Comparison of ENCODE assay signal across 24 cellular contexts in the genomic region with DNA sequence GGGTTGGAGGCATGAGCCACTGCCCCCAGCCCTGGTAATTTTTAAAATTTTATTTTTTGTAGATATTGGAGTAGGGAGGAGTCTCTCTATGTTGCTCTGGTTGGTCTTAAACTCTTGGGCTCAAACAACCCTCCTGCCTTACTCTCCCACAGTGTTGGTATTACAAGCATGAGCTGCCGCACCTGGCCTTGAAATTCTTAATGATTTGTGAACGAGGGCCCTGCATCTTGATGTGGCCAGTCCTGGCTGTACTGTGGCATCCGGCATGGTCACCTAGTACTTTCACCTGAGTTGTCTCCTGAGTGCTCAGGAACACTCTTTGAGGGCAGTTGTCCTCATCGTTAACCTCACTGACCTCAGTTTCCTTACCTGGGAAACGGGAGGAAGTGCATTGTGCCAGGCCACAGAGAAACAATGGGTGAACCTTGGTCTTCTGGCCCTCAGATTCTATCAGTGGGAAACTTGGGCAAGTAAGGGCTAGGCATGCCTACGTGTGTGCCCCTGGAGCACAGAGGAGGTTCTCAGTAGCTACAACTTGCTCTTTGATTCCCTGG. TPM values are rescaled to one million over a fixed set of nuclear protein-coding genes. Genes with fewer than 3 reads are reported as not detected.
DNase-seq lines count a peak whose midpoint lies in the region; ATAC-seq, FAIRE-seq and TF ChIP-seq lines count a peak whose summit lies in the region.
"Had no signal": no experiment of that assay in that cellular context is flagged by ENCODE, and none has a peak within 500 bp of the region (broad histone marks: within the 10 kb centered on the region; RNA-seq: fewer than 3 reads in every experiment).

No MANE protein-coding gene starts in this region.

- TF ChIP-seq EP300 in HepG2 (IDR thresholded peaks at IDR 0.05; ENCODE audit: low read depth in 2 of 2, low read length in 2 of 2) (no peak), HepG2 (CRISPR knock-in tag; IDR thresholded peaks at IDR 0.05; ENCODE audit: borderline replicate concordance) (no peak)

- H3K4me1 ChIP-seq in HepG2 (ENCODE audit: insufficient read depth, low read length) (peaks cover 32% of the 10 kb centered on the region), neuronal stem cell (ENCODE audit: control insufficient read depth in 2 of 2, insufficient read depth in 1 of 2, low read depth in 1 of 2, low read length in 2 of 2) (peaks cover 0 to 2% of the 10 kb centered on the region in 2 donors), trophoblast cell (ENCODE audit: control insufficient read depth in 1 of 2, insufficient read depth in 2 of 2, low read length in 2 of 2) (no peaks in the 10 kb centered on the region), mammary epithelial cell (ENCODE audit: insufficient read depth, low read length) (no peaks in the 10 kb centered on the region)

- H3K4ac ChIP-seq in neuronal stem cell (ENCODE audit: low read length) (no peak overlapping the region), trophoblast cell (ENCODE audit: low read depth, low read length) (no peak overlapping the region)

- H3K79me2 ChIP-seq in HepG2 (ENCODE audit: insufficient read depth, low read length) (no peaks in the 10 kb centered on the region), trophoblast cell (ENCODE audit: control insufficient read depth, insufficient read depth, low read length, poor library complexity) (no peaks in the 10 kb centered on the region), mammary epithelial cell (ENCODE audit: insufficient read depth, low read length) (no peaks in the 10 kb centered on the region)

- no peak overlapping the region for H4K91ac ChIP-seq in neuronal stem cell (ENCODE audit: low read depth, low read length, poor library complexity)
- H4K91ac ChIP-seq in trophoblast cell (ENCODE audit: low read depth, low read length) = no peak overlapping the region

- DNase-seq in HTR-8/SVneo (ENCODE audit: insufficient read length, low spot score) (no peak), HepG2 (ENCODE audit: low spot score) (no peak), neuronal stem cell (ENCODE audit: low spot score) (no peak), trophoblast cell (peak; percentile 41 to 68), mammary epithelial cell (no peak), RKO (ENCODE audit: low spot score) (no peak)
- DNase-seq: CD4-positive, alpha-beta T cell; CD8-positive, alpha-beta memory T cell; DMS 273 treated with DMSO at 0.1 percent for 48 hours; DMS53; DMS79 treated with DMSO at 0.1 percent for 48 hours; GF-D8; GM23248; H7; HCEC 1CT had no signal

- H3K79me1 ChIP-seq in neuronal stem cell (ENCODE audit: low read depth, low read length) = no peaks in the 10 kb centered on the region
- no peaks in the 10 kb centered on the region for H3K79me1 ChIP-seq in trophoblast cell (ENCODE audit: low read length)

- no peaks in the 10 kb centered on the region for H4K20me1 ChIP-seq in HepG2 (ENCODE audit: insufficient read depth, low read length)
- H4K20me1 ChIP-seq in mammary epithelial cell (ENCODE audit: insufficient read depth, low read length) = no peaks in the 10 kb centered on the region
- H4K20me1 ChIP-seq: BLaER1 had no signal

- H3K36me3 ChIP-seq in HepG2 (replicated peaks in 1 of 2; ENCODE audit: control insufficient read depth in 1 of 2, insufficient read depth in 2 of 2, low read length in 2 of 2) = no peaks in the 10 kb centered on the region
- H3K36me3 ChIP-seq in neuronal stem cell (replicated peaks in 1 of 2; ENCODE audit: control insufficient read depth in 2 of 2, insufficient read depth in 2 of 2, low read length in 2 of 2) = no peaks in the 10 kb centered on the region
- no peaks in the 10 kb centered on the region for H3K36me3 ChIP-seq in trophoblast cell (ENCODE audit: control insufficient read depth in 1 of 2, insufficient read depth in 2 of 2, low read length in 2 of 2)
- no peaks in the 10 kb centered on the region for H3K36me3 ChIP-seq in mammary epithelial cell (ENCODE audit: insufficient read depth, low read length)
- H3K36me3 ChIP-seq: BLaER1 had no signal

- no peak overlapping the region for H3K4me3 ChIP-seq in HepG2 (replicated peaks in 1 of 3; ENCODE audit: insufficient read depth in 1 of 3, low read depth in 2 of 3, low read length in 3 of 3)
- H3K4me3 ChIP-seq in neuronal stem cell (ENCODE audit: low read length in 2 of 2) = no peak overlapping the region
- no peak overlapping the region for H3K4me3 ChIP-seq in trophoblast cell (ENCODE audit: low read depth, low read length)
- no peak overlapping the region for H3K4me3 ChIP-seq in mammary epithelial cell (replicated peaks in 1 of 3; ENCODE audit: insufficient read depth in 1 of 3, low read depth in 2 of 3, low read length in 3 of 3)
- H3K4me3 ChIP-seq: BLaER1, GM23248 had no signal

- no peak overlapping the region for H2BK15ac ChIP-seq in neuronal stem cell (ENCODE audit: low read length)

- H3K4me2 ChIP-seq in HepG2 (ENCODE audit: low read depth, low read length) (no peak overlapping the region), neuronal stem cell (ENCODE audit: insufficient read depth, low read length, poor library complexity, severe bottlenecking) (no peak overlapping the region), trophoblast cell (ENCODE audit: low read length) (no peak overlapping the region), mammary epithelial cell (ENCODE audit: insufficient read depth, low read depth, low read length) (no peak overlapping the region)

- CTCF ChIA-PET in HepG2 (lab: Yijun Ruan, JAX; ENCODE audit: low intra/inter-chr PET ratio, low total read pairs) = no interaction called here
- CTCF ChIA-PET in mammary epithelial cell (lab: Charles Lee; ENCODE audit: low non-redundant PET) = no interaction called here

- H2BK120ac ChIP-seq in neuronal stem cell (ENCODE audit: low read depth, low read length) = no peak overlapping the region
- H2BK120ac ChIP-seq in trophoblast cell (ENCODE audit: insufficient read depth, low read length, poor library complexity) = no peak overlapping the region

- H2BK12ac ChIP-seq in neuronal stem cell (ENCODE audit: low read length) = no peak overlapping the region
- H2BK12ac ChIP-seq in trophoblast cell (ENCODE audit: low read length) = no peak overlapping the region

- POLR2A ChIA-PET in HepG2 (lab: Yijun Ruan, JAX) = no interaction called here

- BruUV-seq in HepG2 (replicated peaks; lab: Mats Ljungman, UMichigan) (no TSS peak), mammary epithelial cell (replicated peaks; lab: Mats Ljungman, UMichigan) (no TSS peak)

- H3K27me3 ChIP-seq in HepG2 (ENCODE audit: control insufficient read depth in 1 of 2, insufficient read depth in 2 of 2, low read length in 2 of 2) (peaks cover 8 to 44% of the 10 kb centered on the region in 2 experiments; a peak in 4 of 5 replicates), neuronal stem cell (ENCODE audit: control insufficient read depth in 3 of 3, insufficient read depth in 3 of 3, low read depth in 1 of 3, low read length in 3 of 3) (peaks cover 0 to 27% (median 0%) of the 10 kb centered on the region in 3 experiments), trophoblast cell (ENCODE audit: insufficient read depth, low read length) (no peaks in the 10 kb centered on the region), mammary epithelial cell (ENCODE audit: insufficient read depth, low read length) (no peaks in the 10 kb centered on the region)
- H3K27me3 ChIP-seq: BLaER1 had no signal

- intact Hi-C loops in HepG2 (cut with micrococcal nuclease; ENCODE audit: unreplicated experiment) (no loop called here), mammary epithelial cell (cut with micrococcal nuclease) (no loop called here)

- H3K14ac ChIP-seq in neuronal stem cell (ENCODE audit: low read length) (peak overlapping the region; percentile 84), trophoblast cell (ENCODE audit: low read length) (no peak overlapping the region)

- TF ChIP-seq CTCF in HepG2 (CRISPR knock-in tag; IDR thresholded peaks at IDR 0.05) (no peak), mammary epithelial cell (conservative IDR thresholded peaks at IDR 0.05 in 1 of 2, IDR thresholded peaks at IDR 0.05 in 1 of 2; ENCODE audit: extremely low read depth in 1 of 2, insufficient read depth in 1 of 2, low read depth in 1 of 2, low read length in 2 of 2) (no peak)

- dilution Hi-C loops in mammary epithelial cell (cut with HindIII; ENCODE audit: low sequenced_read_pairs) = no loop called here

- no peak for TF ChIP-seq RAD21 in HepG2 (CRISPR knock-in tag; IDR thresholded peaks at IDR 0.05)

- WGBS in HepG2 (ENCODE audit: low lambda C conversion rate) = 14% methylated on average over 6 of the region's 6 CpGs
- WGBS in neuronal stem cell (ENCODE audit: extremely low coverage in 2 of 2, insufficient read length in 2 of 2, insufficient replicate concordance in 1 of 2), 2 donors = no CpG with 5 or more reads among the region's 6 CpGs
- WGBS in trophoblast cell (ENCODE audit: extremely low coverage, insufficient coverage, insufficient read length) = no CpG with 5 or more reads among the region's 6 CpGs
- WGBS in mammary epithelial cell (ENCODE audit: low coverage, missing lambda C conversion rate) = 87% methylated on average over 6 of the region's 6 CpGs

- ATAC-seq in HepG2 (no peak), GM21619 (IDR thresholded peaks at IDR 0.05; ENCODE audit: unreplicated experiment) (no peak)

- H3K27ac ChIP-seq in HepG2 (ENCODE audit: extremely low read length, insufficient read depth, low read length) (no peak overlapping the region), neuronal stem cell (replicated peaks; ENCODE audit: low read length) (no peak overlapping the region), trophoblast cell (ENCODE audit: low read depth, low read length) (no peak overlapping the region), mammary epithelial cell (ENCODE audit: insufficient read depth, low read depth, low read length) (no peak overlapping the region)
- H3K27ac ChIP-seq: 22Rv1, BLaER1, C4-2B, GM23248 had no signal

- in situ Hi-C loops in HepG2 (cut with HindIII; ENCODE audit: extremely low pct_ligation_motif_present, low pct_unique_long_range_greater_than_20kb) = no loop called here
- in situ Hi-C loops in mammary epithelial cell (cut with MboI; ENCODE audit: low sequenced_read_pairs in 2 of 2) = no loop called here

- H2AK5ac ChIP-seq in neuronal stem cell (ENCODE audit: low read depth, low read length) = no peak overlapping the region
- H2AK5ac ChIP-seq in trophoblast cell (ENCODE audit: low read length) = no peak overlapping the region

- no peak overlapping the region for H2AFZ ChIP-seq in HepG2 (ENCODE audit: low read length)
- H2AFZ ChIP-seq in neuronal stem cell (ENCODE audit: low read length) = no peak overlapping the region
- no peak overlapping the region for H2AFZ ChIP-seq in trophoblast cell (ENCODE audit: insufficient read depth, low read length, poor library complexity)
- H2AFZ ChIP-seq in mammary epithelial cell (ENCODE audit: low read depth, low read length) = no peak overlapping the region
- H2AFZ ChIP-seq: GM23248 had no signal

- H3K9ac ChIP-seq in HepG2 (ENCODE audit: insufficient read depth, low read depth, low read length) (no peak overlapping the region), neuronal stem cell (ENCODE audit: low read depth, low read length, poor library complexity) (no peak overlapping the region), trophoblast cell (ENCODE audit: low read length) (no peak overlapping the region), mammary epithelial cell (ENCODE audit: insufficient read depth, low read length) (no peak overlapping the region)
- H3K9ac ChIP-seq: BLaER1, GM23248 had no signal

- no peak overlapping the region for H2BK5ac ChIP-seq in neuronal stem cell (ENCODE audit: low read length)
- H2BK5ac ChIP-seq in trophoblast cell (ENCODE audit: low read depth, low read length, poor library complexity) = no peak overlapping the region

- H3K18ac ChIP-seq in neuronal stem cell (ENCODE audit: low read length) = no peak overlapping the region
- H3K18ac ChIP-seq in trophoblast cell (ENCODE audit: low read length) = no peak overlapping the region

- no peaks in the 10 kb centered on the region for H3K9me3 ChIP-seq in HepG2 (ENCODE audit: low read length)
- no peaks in the 10 kb centered on the region for H3K9me3 ChIP-seq in neuronal stem cell (replicated peaks in 1 of 2; ENCODE audit: control insufficient read depth in 2 of 2, insufficient read depth in 1 of 2, low read depth in 1 of 2, low read length in 2 of 2)
- H3K9me3 ChIP-seq in trophoblast cell (ENCODE audit: insufficient read depth, low read depth, low read length) = no peaks in the 10 kb centered on the region
- no peaks in the 10 kb centered on the region for H3K9me3 ChIP-seq in mammary epithelial cell (replicated peaks; ENCODE audit: insufficient read depth, low read length)
- H3K9me3 ChIP-seq: BLaER1 had no signal

- H3K23ac ChIP-seq in neuronal stem cell (ENCODE audit: low read depth, low read length, poor library complexity) (no peak overlapping the region), trophoblast cell (ENCODE audit: low read length) (no peak overlapping the region)

- H4K12ac ChIP-seq in trophoblast cell (ENCODE audit: low read depth, low read length) = no peak overlapping the region

- FAIRE-seq in HTR-8/SVneo (lab: Jason Lieb, UNC) (peak; percentile 87), HepG2 (lab: Jason Lieb, UNC) (no peak)
- FAIRE-seq: A204.1, D721Med, GM12891, GM18507, H1 had no signal

- TF ChIP-seq POLR2A in HepG2 (IDR thresholded peaks at IDR 0.05; ENCODE audit: insufficient read depth in 1 of 2, low read depth in 2 of 2, low read length in 2 of 2) = no peak

- H4K8ac ChIP-seq in neuronal stem cell (ENCODE audit: low read depth, low read length) = no peak overlapping the region
- H4K8ac ChIP-seq in trophoblast cell (ENCODE audit: low read depth, low read length) = no peak overlapping the region

RNA-seq across cellular contexts. Expression of a gene that starts 19.5 kb away (rescaled TPM):
- total RNA-seq in HepG2 (2016; rRNA removed; fragmentation: Illumina TruSeq; extraction: Trizol) (12.1 and 18.5 TPM in 2 replicates), mammary epithelial cell (100 to 1,000 TPM in 1 of 2 donors, 10 to 100 TPM in 1; 81.9 to 166 TPM)
- 9.1 and 9.9 TPM in 2 replicates for total RNA-seq in HepG2 (2016; cell fraction: cytosol; rRNA removed; fragmentation: Illumina TruSeq; extraction: Trizol; ENCODE audit: low read depth)
- 11.0 and 17.4 TPM in 2 replicates for total RNA-seq in HepG2 (2016; cell fraction: insoluble cytoplasmic fraction; rRNA removed; fragmentation: Illumina TruSeq; extraction: Trizol)
- 19.9 and 21.0 TPM in 2 replicates for total RNA-seq in HepG2 (2016; cell fraction: membrane; rRNA removed; fragmentation: Illumina TruSeq; extraction: Trizol)
- 8.1 and 9.8 TPM in 2 replicates for total RNA-seq in HepG2 (2016; cell fraction: nucleus; rRNA removed; fragmentation: Illumina TruSeq; extraction: Trizol)
- polyA plus RNA-seq in HepG2 (2011; rRNA removed) (28.2 and 43.0 TPM in 2 replicates), mammary epithelial cell (35.3 TPM)
- 31.3 and 41.1 TPM in 2 replicates for polyA plus RNA-seq in HepG2 (2011; cell fraction: cytosol; rRNA removed)
- polyA plus RNA-seq in HepG2 (2011; cell fraction: nucleus; rRNA removed) = 47.8 and 49.8 TPM in 2 replicates
- polyA plus RNA-seq in HepG2 (2012) = 33.9 and 49.4 TPM in 2 replicates
- polyA plus RNA-seq in HepG2 (2016; cell fraction: cytosol; fragmentation: Illumina TruSeq; extraction: Trizol; ENCODE audit: low read depth) = 8.7 and 9.3 TPM in 2 replicates
- polyA plus RNA-seq in HepG2 (2016; cell fraction: insoluble cytoplasmic fraction; fragmentation: Illumina TruSeq; extraction: Trizol; ENCODE audit: low read depth) = 24.7 and 26.6 TPM in 2 replicates
- 16.8 and 19.0 TPM in 2 replicates for polyA plus RNA-seq in HepG2 (2016; cell fraction: membrane; fragmentation: Illumina TruSeq; extraction: Trizol; ENCODE audit: low read depth)
- polyA plus RNA-seq in HepG2 (2016; cell fraction: nucleus; fragmentation: Illumina TruSeq; extraction: Trizol; ENCODE audit: insufficient read depth, low read depth) = 21.1 and 24.6 TPM in 2 replicates
- polyA minus RNA-seq in HepG2 (2011; rRNA and poly(A)+ RNA removed; ENCODE audit: low replicate concordance) = 12.1 and 28.5 TPM in 2 replicates
- polyA minus RNA-seq in HepG2 (2011; cell fraction: cytosol; rRNA and poly(A)+ RNA removed) = 56.9 and 63.6 TPM in 2 replicates
- polyA minus RNA-seq in HepG2 (2011; cell fraction: nucleus; rRNA and poly(A)+ RNA removed) = 21.4 and 26.7 TPM in 2 replicates
- 3.2 TPM for polyA plus RNA-seq in neuronal stem cell (2013, experiment 1 of 2)
- polyA plus RNA-seq in neuronal stem cell (2013, experiment 2 of 2) = 3.2 TPM
- 167 and 177 TPM in 2 replicates for polyA plus RNA-seq in trophoblast cell (2013)
- polyA minus RNA-seq in mammary epithelial cell = 6.8 TPM

RNA-seq across cellular contexts. Expression of a gene that starts 56.6 kb away (rescaled TPM):
- 21.4 and 30.5 TPM in 2 replicates for total RNA-seq in HepG2 (2016; rRNA removed; fragmentation: Illumina TruSeq; extraction: Trizol)
- 17.9 and 19.8 TPM in 2 replicates for total RNA-seq in HepG2 (2016; cell fraction: cytosol; rRNA removed; fragmentation: Illumina TruSeq; extraction: Trizol; ENCODE audit: low read depth)
- total RNA-seq in HepG2 (2016; cell fraction: insoluble cytoplasmic fraction; rRNA removed; fragmentation: Illumina TruSeq; extraction: Trizol) = 16.4 and 29.4 TPM in 2 replicates
- total RNA-seq in HepG2 (2016; cell fraction: membrane; rRNA removed; fragmentation: Illumina TruSeq; extraction: Trizol) = 40.2 and 46.0 TPM in 2 replicates
- 19.8 and 24.1 TPM in 2 replicates for total RNA-seq in HepG2 (2016; cell fraction: nucleus; rRNA removed; fragmentation: Illumina TruSeq; extraction: Trizol)
- polyA plus RNA-seq in HepG2 (2011; rRNA removed) = 93.9 and 105 TPM in 2 replicates
- polyA plus RNA-seq in HepG2 (2011; cell fraction: cytosol; rRNA removed) = 58.6 and 81.5 TPM in 2 replicates
- 45.3 and 46.9 TPM in 2 replicates for polyA plus RNA-seq in HepG2 (2011; cell fraction: nucleus; rRNA removed)
- 29.0 and 44.1 TPM in 2 replicates for polyA plus RNA-seq in HepG2 (2012)
- polyA plus RNA-seq in HepG2 (2016; cell fraction: cytosol; fragmentation: Illumina TruSeq; extraction: Trizol; ENCODE audit: low read depth) = 31.6 and 35.7 TPM in 2 replicates
- polyA plus RNA-seq in HepG2 (2016; cell fraction: insoluble cytoplasmic fraction; fragmentation: Illumina TruSeq; extraction: Trizol; ENCODE audit: low read depth) = 33.1 and 37.1 TPM in 2 replicates
- polyA plus RNA-seq in HepG2 (2016; cell fraction: membrane; fragmentation: Illumina TruSeq; extraction: Trizol; ENCODE audit: low read depth) = 65.7 and 67.3 TPM in 2 replicates
- polyA plus RNA-seq in HepG2 (2016; cell fraction: nucleus; fragmentation: Illumina TruSeq; extraction: Trizol; ENCODE audit: insufficient read depth, low read depth) = 60.4 and 64.9 TPM in 2 replicates
- polyA minus RNA-seq in HepG2 (2011; rRNA and poly(A)+ RNA removed; ENCODE audit: low replicate concordance) = 171 and 190 TPM in 2 replicates
- polyA minus RNA-seq in HepG2 (2011; cell fraction: cytosol; rRNA and poly(A)+ RNA removed) = 44.9 and 49.0 TPM in 2 replicates
- 12.5 and 14.5 TPM in 2 replicates for polyA minus RNA-seq in HepG2 (2011; cell fraction: nucleus; rRNA and poly(A)+ RNA removed)
- polyA plus RNA-seq in neuronal stem cell (2013, experiment 1 of 2) = 29.7 TPM
- polyA plus RNA-seq in neuronal stem cell (2013, experiment 2 of 2) = 29.3 TPM
- 132 and 134 TPM in 2 replicates for polyA plus RNA-seq in trophoblast cell (2013)
- total RNA-seq in mammary epithelial cell = 10 to 100 TPM; 28.8 to 29.5 TPM
- 66.2 TPM for polyA plus RNA-seq in mammary epithelial cell
- 90.1 TPM for polyA minus RNA-seq in mammary epithelial cell

Comparison
In these comparisons a context has a peak if more than half of its experiments do, and no peak if none do; other contexts are left out.
1. DNase-seq: peak in trophoblast cell (2 of 2); none in HTR-8/SVneo (single experiment), HepG2 (single experiment), neuronal stem cell (single experiment), mammary epithelial cell (single experiment) and RKO (single experiment).